8 cellular contexts compared by ENCODE assay signal in genomic region chr4:54227261-54228063, GRCh38. TPM values are rescaled to one million over a fixed set of nuclear protein-coding genes. Genes with fewer than 3 reads are reported as not detected.
A peak's percentile ranks its signal among the peaks of the same experiment; 100 is the strongest.
DNase-seq lines count a peak whose midpoint lies in the region; ATAC-seq and TF ChIP-seq lines count a peak whose summit lies in the region.

No MANE protein-coding gene starts in this region.

- H3K9me3 Mint-ChIP-seq in nephron progenitor cell: no peaks in the 10 kb centered on the region

- H3K27me3 ChIP-seq in GM23248 (replicated peaks; ENCODE audit: insufficient read depth) (no peaks in the 10 kb centered on the region), fibroblast of lung (ENCODE audit: control insufficient read depth, insufficient read depth, low read length) (no peaks in the 10 kb centered on the region)

- H3K36me3 Mint-ChIP-seq in nephron progenitor cell (ENCODE audit: low read depth): peaks cover 4% of the 10 kb centered on the region

- H3K4me3 ChIP-seq in GM23248 (peak overlapping the region; percentile 85), fibroblast of lung (replicated peaks in 1 of 4; ENCODE audit: control extremely low read depth in 1 of 4, insufficient read depth in 1 of 4, low read depth in 3 of 4, low read length in 4 of 4) (peak overlapping the region; percentile 94 to 97 (median 96))

- no peak for ATAC-seq in HG02571 (IDR thresholded peaks at IDR 0.05; ENCODE audit: unreplicated experiment)

- peak overlapping the region; percentile 94 for H3K4me3 Mint-ChIP-seq in nephron progenitor cell

- H3K9ac ChIP-seq in GM23248 (peak overlapping the region; percentile 92), fibroblast of lung (ENCODE audit: insufficient read depth, low read length) (no peak overlapping the region)

- peak overlapping the region; percentile 95 for H3K4me2 ChIP-seq in GM23248 (ENCODE audit: unreplicated experiment)
- peak overlapping the region; percentile 95 for H3K4me2 ChIP-seq in fibroblast of lung (ENCODE audit: extremely low read depth, insufficient read depth, low read length)

- 2% methylated on average over 35 to 36 of the region's 36 CpGs for whole genome bisulfite sequencing in GM23248 (ENCODE audit: low coverage in 1 of 2, low lambda C conversion rate in 2 of 2, missing lambda C conversion rate in 2 of 2), 2 experiments

- H3K4me1 ChIP-seq in GM23248 (ENCODE audit: insufficient read depth): peaks cover 25% of the 10 kb centered on the region
- H3K4me1 ChIP-seq in fibroblast of lung (ENCODE audit: control insufficient read depth, extremely low read depth, insufficient read depth, low read length): peaks cover 9% of the 10 kb centered on the region

- H3K9me2 ChIP-seq in GM23248 (ENCODE audit: insufficient read depth): no peaks in the 10 kb centered on the region

- H3K79me2 ChIP-seq in GM23248 (ENCODE audit: insufficient read depth) (peaks cover 35% of the 10 kb centered on the region), fibroblast of lung (ENCODE audit: control insufficient read depth, insufficient read depth, low read length) (peaks cover 37% of the 10 kb centered on the region)

- peaks cover 33% of the 10 kb centered on the region for H3F3A ChIP-seq in GM23248 (ENCODE audit: insufficient read depth)

- peaks cover 25% of the 10 kb centered on the region for H3K27me3 Mint-ChIP-seq in nephron progenitor cell (ENCODE audit: low read depth, poor library complexity)

- H3K9me3 ChIP-seq in GM23248 (ENCODE audit: low read depth): no peaks in the 10 kb centered on the region
- H3K9me3 ChIP-seq in fibroblast of lung (ENCODE audit: control insufficient read depth, insufficient read depth, low read depth, low read length): no peaks in the 10 kb centered on the region

- H3K27ac ChIP-seq in GM23248 (peak overlapping the region; percentile 87), fibroblast of lung (ENCODE audit: insufficient read depth, low read length) (peak overlapping the region; percentile 90)

- no peak for TF ChIP-seq CTCF in fibroblast of lung (conservative IDR thresholded peaks at IDR 0.05 in 1 of 2, IDR thresholded peaks at IDR 0.05 in 1 of 2; ENCODE audit: low read depth in 1 of 2, low read length in 2 of 2)
- no peak for TF ChIP-seq CTCF in nephron progenitor cell (IDR thresholded peaks at IDR 0.05)

- H4K20me1 ChIP-seq in GM23248 (ENCODE audit: insufficient read depth) (no peaks in the 10 kb centered on the region), fibroblast of lung (ENCODE audit: control insufficient read depth, extremely low read depth, insufficient read depth, low read length) (no peaks in the 10 kb centered on the region)

- peaks cover 61% of the 10 kb centered on the region for H3K4me1 Mint-ChIP-seq in nephron progenitor cell

- H3K36me3 ChIP-seq in GM23248 (ENCODE audit: low read depth): 0 out of 2 replicates have a peak, but pooled peaks cover 5% of the 10 kb centered on the region
- H3K36me3 ChIP-seq in fibroblast of lung (ENCODE audit: control insufficient read depth, insufficient read depth, low read length): peaks cover 2% of the 10 kb centered on the region

- DNase-seq in AG20443 (ENCODE audit: low spot score) (peak; percentile 42), GM23248 (peak; percentile 81), SW480 (ENCODE audit: low spot score) (peak; percentile 52), fibroblast of lung (ENCODE audit: low read depth in 2 of 2) (peak; percentile 75 to 86), nephron progenitor cell (peak; percentile 67), inferior parietal cortex (ENCODE audit: extremely low spot score) (no peak), NCI-H446 treated with DMSO at 0.1 percent for 48 hours (lab: John Stamatoyannopoulos, UW) (no peak)

- in situ Hi-C loops in GM23248 (cut with MboI): loop anchor here (10.0 to 25.0 kb wide), 5 partner anchors 323 to 1213 kb away; partner anchors contain the start of gene LNX1

- peak overlapping the region; percentile 97 for H3K27ac Mint-ChIP-seq in nephron progenitor cell

- H2AFZ ChIP-seq in GM23248 (peak overlapping the region; percentile 92), fibroblast of lung (ENCODE audit: low read length) (peak overlapping the region; percentile 48)

RNA-seq across cellular contexts. Expression of gene PDGFRA, which starts 1.6 kb away (rescaled TPM):
- total RNA-seq in GM23248 (2014; rRNA removed; shearing (Covaris generic)): 225 and 275 TPM in 2 replicates
- polyA plus RNA-seq in GM23248 (2016; fragmentation: Nextera tagmentation; extraction: Ambion mirVana): 107 and 109 TPM in 2 replicates
- total RNA-seq in fibroblast of lung: 350 and 363 TPM in 2 replicates
- polyA plus RNA-seq in fibroblast of lung: 284 and 342 TPM in 2 replicates
- polyA plus RNA-seq in fibroblast of lung (2012): 148 and 177 TPM in 2 replicates
- polyA minus RNA-seq in fibroblast of lung (ENCODE audit: low replicate concordance): 184 and 245 TPM in 2 replicates

Comparison
In these comparisons a context has a peak if more than half of its experiments do, and no peak if none do; other contexts are left out.
1. DNase-seq: peak in AG20443 (single experiment), GM23248 (single experiment), SW480 (single experiment), fibroblast of lung (2 of 2) and nephron progenitor cell (single experiment); none in inferior parietal cortex (single experiment) and NCI-H446 treated with DMSO at 0.1 percent for 48 hours (single experiment).